In genomic region chr3:51983578-51984268, GRCh38 we compare ENCODE assay signal across 8 cellular contexts. TPM values are rescaled to one million over a fixed set of nuclear protein-coding genes. Genes with fewer than 3 reads are reported as not detected.
DNase-seq lines count a peak whose midpoint lies in the region; ATAC-seq, FAIRE-seq and TF ChIP-seq lines count a peak whose summit lies in the region.

No MANE protein-coding gene starts in this region.

- no peak for ATAC-seq in stimulated activated memory B cell treated with anti-CD40 and anti-IgM and Interleukin-4, amounts not matched to agents 10 μg/mL and 1 μg/mL and 100 μg/mL, for 72 hours

- H3K9ac ChIP-seq in HUES6 (ENCODE audit: low read length) = peak overlapping the region; percentile 40

- H3K27me3 ChIP-seq in HUES6 (ENCODE audit: control insufficient read depth, insufficient read depth, low read length) = no peaks in the 10 kb centered on the region

- H3K4me3 Mint-ChIP-seq in activated naive CD8-positive, alpha-beta T cell treated with anti-CD3 and anti-CD28 coated beads for 36 hours = peak overlapping the region; percentile 88
- H3K4me3 Mint-ChIP-seq in stimulated activated memory B cell treated with anti-CD40 and anti-IgM and Interleukin-4, amounts not matched to agents 10 μg/mL and 1 μg/mL and 100 μg/mL, for 72 hours = peak overlapping the region; percentile 92

- peaks cover 16% of the 10 kb centered on the region for H3K4me1 Mint-ChIP-seq in activated naive CD8-positive, alpha-beta T cell treated with anti-CD3 and anti-CD28 coated beads for 36 hours
- peaks cover 42% of the 10 kb centered on the region for H3K4me1 Mint-ChIP-seq in stimulated activated memory B cell treated with anti-CD40 and anti-IgM and Interleukin-4, amounts not matched to agents 10 μg/mL and 1 μg/mL and 100 μg/mL, for 72 hours

- H3K9me3 ChIP-seq in HUES6 (ENCODE audit: control insufficient read depth, insufficient read depth, low read depth, low read length) (no peaks in the 10 kb centered on the region), iPS-18c (ENCODE audit: control insufficient read depth, insufficient read depth, low read length) (no peaks in the 10 kb centered on the region)

- no peaks in the 10 kb centered on the region for H3K27me3 Mint-ChIP-seq in activated naive CD8-positive, alpha-beta T cell treated with anti-CD3 and anti-CD28 coated beads for 36 hours
- H3K27me3 Mint-ChIP-seq in stimulated activated memory B cell treated with anti-CD40 and anti-IgM and Interleukin-4, amounts not matched to agents 10 μg/mL and 1 μg/mL and 100 μg/mL, for 72 hours = no peaks in the 10 kb centered on the region

- H3K27ac Mint-ChIP-seq in activated naive CD8-positive, alpha-beta T cell treated with anti-CD3 and anti-CD28 coated beads for 36 hours = peak overlapping the region; percentile 89
- peak overlapping the region; percentile 95 for H3K27ac Mint-ChIP-seq in stimulated activated memory B cell treated with anti-CD40 and anti-IgM and Interleukin-4, amounts not matched to agents 10 μg/mL and 1 μg/mL and 100 μg/mL, for 72 hours

- no peaks in the 10 kb centered on the region for H3K36me3 ChIP-seq in HUES6 (ENCODE audit: control insufficient read depth, insufficient read depth, low read length)

- H3K4me3 ChIP-seq in HUES6 (ENCODE audit: low read depth, low read length) (peak overlapping the region; percentile 78), iPS-18c (ENCODE audit: insufficient read depth, low read depth, low read length) (peak overlapping the region; percentile 69)

- FAIRE-seq in GM12892 (lab: Jason Lieb, UNC) = no peak

- peaks cover 20% of the 10 kb centered on the region for H3K4me1 ChIP-seq in HUES6 (ENCODE audit: control insufficient read depth, insufficient read depth, low read length)

- no peak for DNase-seq in activated naive CD8-positive, alpha-beta T cell treated with anti-CD3 and anti-CD28 coated beads for 36 hours
- DNase-seq in GM19238 (ENCODE audit: insufficient read length, low spot score) (no peak), DMS 273 treated with DMSO at 0.1 percent for 48 hours (lab: John Stamatoyannopoulos, UW) (no peak), C1 segment of cervical spinal cord (lab: John Stamatoyannopoulos, UW) (no peak), GM12892 (ENCODE audit: insufficient read length) (no peak)

- no peaks in the 10 kb centered on the region for H3K9me3 Mint-ChIP-seq in activated naive CD8-positive, alpha-beta T cell treated with anti-CD3 and anti-CD28 coated beads for 36 hours
- H3K9me3 Mint-ChIP-seq in stimulated activated memory B cell treated with anti-CD40 and anti-IgM and Interleukin-4, amounts not matched to agents 10 μg/mL and 1 μg/mL and 100 μg/mL, for 72 hours = no peaks in the 10 kb centered on the region

- H3K36me3 Mint-ChIP-seq in activated naive CD8-positive, alpha-beta T cell treated with anti-CD3 and anti-CD28 coated beads for 36 hours = no peaks in the 10 kb centered on the region
- no peaks in the 10 kb centered on the region for H3K36me3 Mint-ChIP-seq in stimulated activated memory B cell treated with anti-CD40 and anti-IgM and Interleukin-4, amounts not matched to agents 10 μg/mL and 1 μg/mL and 100 μg/mL, for 72 hours

- H3K27ac ChIP-seq in HUES6 (ENCODE audit: low read depth, low read length) = peak overlapping the region; percentile 76; the same call in 1 of the 2 replicates

- no peak for TF ChIP-seq POLR2A in GM12892 (IDR thresholded peaks at IDR 0.05; ENCODE audit: low read depth, low read length)

RNA-seq across cellular contexts. Expression of gene ACY1, which starts 0.4 kb away (rescaled TPM):
- total RNA-seq in activated naive CD8-positive, alpha-beta T cell treated with anti-CD3 and anti-CD28 coated beads for 36 hours = 10 to 100 TPM; 74.7 to 75.5 TPM
- 42.5 TPM for polyA plus RNA-seq in GM12892 (2012; ENCODE audit: missing spikeins)

RNA-seq across cellular contexts. Expression of gene ABHD14A, which starts 8.9 kb away (rescaled TPM):
- 10 to 100 TPM; 10.2 to 12.9 TPM for total RNA-seq in activated naive CD8-positive, alpha-beta T cell treated with anti-CD3 and anti-CD28 coated beads for 36 hours
- polyA plus RNA-seq in GM12892 (2012; ENCODE audit: missing spikeins) = 7.9 TPM

RNA-seq across cellular contexts. Expression of gene ABHD14B, which starts 9.9 kb away (rescaled TPM):
- 10 to 100 TPM; 58.7 to 59.6 TPM for total RNA-seq in activated naive CD8-positive, alpha-beta T cell treated with anti-CD3 and anti-CD28 coated beads for 36 hours
- 43.7 TPM for polyA plus RNA-seq in GM12892 (2012; ENCODE audit: missing spikeins)

RNA-seq across cellular contexts. Expression of gene RPL29, which starts 12.0 kb away (rescaled TPM):
- total RNA-seq in activated naive CD8-positive, alpha-beta T cell treated with anti-CD3 and anti-CD28 coated beads for 36 hours = 1,000 to 10,000 TPM; 1,575 to 1,589 TPM
- 3,428 TPM for polyA plus RNA-seq in GM12892 (2012; ENCODE audit: missing spikeins)

RNA-seq across cellular contexts. Expression of gene PCBP4, which starts 16.5 kb away (rescaled TPM):
- total RNA-seq in activated naive CD8-positive, alpha-beta T cell treated with anti-CD3 and anti-CD28 coated beads for 36 hours = 1 to 10 TPM; 4.5 to 5.6 TPM
- polyA plus RNA-seq in GM12892 (2012; ENCODE audit: missing spikeins) = 6.6 TPM
